Comparison of ENCODE assay signal across 14 cellular contexts in genomic region chr1:243726792-243727502, GRCh38.
DNase-seq lines count a peak whose midpoint lies in the region; ATAC-seq and TF ChIP-seq lines count a peak whose summit lies in the region.
"Had no signal": no experiment of that assay in that cellular context is flagged by ENCODE, and none has a peak within 500 bp of the region (broad histone marks: within the 10 kb centered on the region; RNA-seq: fewer than 3 reads in every experiment).

No MANE protein-coding gene starts in this region.

- H3K27me3 Mint-ChIP-seq in stimulated activated memory B cell treated with anti-CD40 and anti-IgM and Interleukin-4, amounts not matched to agents 10 μg/mL and 1 μg/mL and 100 μg/mL, for 72 hours, result no peaks in the 10 kb centered on the region
- H3K27me3 Mint-ChIP-seq: activated naive CD4-positive, alpha-beta T cell treated with anti-CD3 and anti-CD28 coated beads, Interleukin-2, amount 10 ng/mL, durations not matched to agents 7 days and 5 days had no signal

- H3K9me3 ChIP-seq in tibial nerve, result no peaks in the 10 kb centered on the region
- H3K9me3 ChIP-seq: colonic mucosa, thoracic aorta had no signal

- H3K27ac Mint-ChIP-seq in stimulated activated memory B cell treated with anti-CD40 and anti-IgM and Interleukin-4, amounts not matched to agents 10 μg/mL and 1 μg/mL and 100 μg/mL, for 72 hours, result peak overlapping the region; percentile 72
- H3K27ac Mint-ChIP-seq: activated naive CD4-positive, alpha-beta T cell treated with anti-CD3 and anti-CD28 coated beads, Interleukin-2, amount 10 ng/mL, durations not matched to agents 7 days and 5 days had no signal

- H3K36me3 ChIP-seq in tibial nerve, result peaks cover 0 to 7% (median 0%) of the 10 kb centered on the region in 3 donors
- H3K36me3 ChIP-seq: colonic mucosa, thoracic aorta had no signal

- peaks cover 0 to 59% (median 10%) of the 10 kb centered on the region in 4 donors for H3K4me1 ChIP-seq in tibial nerve
- H3K4me1 ChIP-seq: colonic mucosa had no signal

- peak overlapping the region in 2 of 4 donors; percentile 18 to 30 for H3K27ac ChIP-seq in tibial nerve
- H3K27ac ChIP-seq: colonic mucosa, thoracic aorta had no signal

- no peak for TF ChIP-seq CTCF in tibial nerve (IDR thresholded peaks at IDR 0.05)

- peaks cover 6% of the 10 kb centered on the region for H3K9me3 Mint-ChIP-seq in stimulated activated memory B cell treated with anti-CD40 and anti-IgM and Interleukin-4, amounts not matched to agents 10 μg/mL and 1 μg/mL and 100 μg/mL, for 72 hours
- H3K9me3 Mint-ChIP-seq: activated naive CD4-positive, alpha-beta T cell treated with anti-CD3 and anti-CD28 coated beads, Interleukin-2, amount 10 ng/mL, durations not matched to agents 7 days and 5 days had no signal

- no peak overlapping the region for H3K4me3 ChIP-seq in tibial nerve
- H3K4me3 ChIP-seq: colonic mucosa, thoracic aorta had no signal

- WGBS in tibial nerve, 2 donors, result 86 to 95% methylated on average over 2 of the region's 2 CpGs

- peaks cover 56% of the 10 kb centered on the region for H3K4me1 Mint-ChIP-seq in stimulated activated memory B cell treated with anti-CD40 and anti-IgM and Interleukin-4, amounts not matched to agents 10 μg/mL and 1 μg/mL and 100 μg/mL, for 72 hours

- peaks cover 31% of the 10 kb centered on the region for H3K36me3 Mint-ChIP-seq in stimulated activated memory B cell treated with anti-CD40 and anti-IgM and Interleukin-4, amounts not matched to agents 10 μg/mL and 1 μg/mL and 100 μg/mL, for 72 hours

- ATAC-seq in GM19351 (IDR thresholded peaks at IDR 0.05; ENCODE audit: unreplicated experiment) (peak; percentile 2), HG02759 (IDR thresholded peaks at IDR 0.05; ENCODE audit: unreplicated experiment) (peak; percentile 24), HG03521 (IDR thresholded peaks at IDR 0.05; ENCODE audit: unreplicated experiment) (peak; percentile 12)
- peak; percentile 24 for ATAC-seq in stimulated activated memory B cell treated with anti-CD40 and anti-IgM and Interleukin-4, amounts not matched to agents 10 μg/mL and 1 μg/mL and 100 μg/mL, for 72 hours

- peak overlapping the region; percentile 3 for H3K4me3 Mint-ChIP-seq in stimulated activated memory B cell treated with anti-CD40 and anti-IgM and Interleukin-4, amounts not matched to agents 10 μg/mL and 1 μg/mL and 100 μg/mL, for 72 hours
- H3K4me3 Mint-ChIP-seq: activated naive CD4-positive, alpha-beta T cell treated with anti-CD3 and anti-CD28 coated beads, Interleukin-2, amount 10 ng/mL, durations not matched to agents 7 days and 5 days had no signal

- H3K27me3 ChIP-seq in tibial nerve, result no peaks in the 10 kb centered on the region
- H3K27me3 ChIP-seq: colonic mucosa had no signal

- no peak for TF ChIP-seq POLR2A in tibial nerve (IDR thresholded peaks at IDR 0.05)

- no peak for DNase-seq in NAMALWA (ENCODE audit: low spot score)
- DNase-seq in T-helper 9 cell, result no peak
- no peak for DNase-seq in tibial nerve (ENCODE audit: low spot score in 2 of 2)
- no peak for DNase-seq in activated gamma-delta T cell (lab: John Stamatoyannopoulos, UW)
- DNase-seq: activated naive CD4-positive, alpha-beta T cell treated with anti-CD3 and anti-CD28 coated beads, Interleukin-2, amount 10 ng/mL, durations not matched to agents 7 days and 5 days; colonic mucosa; glutamatergic neuron; NCI-H1417; SW 1271 had no signal

- no peak for TF ChIP-seq EP300 in tibial nerve (IDR thresholded peaks at IDR 0.05)
